30 cellular contexts compared by ENCODE assay signal in genomic region chr7:101113860-101114259, GRCh38. TPM values are rescaled to one million over a fixed set of nuclear protein-coding genes. Genes with fewer than 3 reads are reported as not detected.
DNase-seq lines count a peak whose midpoint lies in the region; ATAC-seq and TF ChIP-seq lines count a peak whose summit lies in the region.
"Had no signal": no experiment of that assay in that cellular context is flagged by ENCODE, and none has a peak within 500 bp of the region (broad histone marks: within the 10 kb centered on the region; RNA-seq: fewer than 3 reads in every experiment).

No MANE protein-coding gene starts in this region.

- peak overlapping the region; percentile 12 for H3K9ac ChIP-seq in HUES6 (ENCODE audit: low read length)

- H3K36me3 Mint-ChIP-seq in natural killer cell: no peaks in the 10 kb centered on the region
- H3K36me3 Mint-ChIP-seq: activated CD4-positive, alpha-beta memory T cell treated with anti-CD3 and anti-CD28 coated beads for 36 hours; activated naive CD4-positive, alpha-beta T cell treated with anti-CD3 and anti-CD28 coated beads, Interleukin-2, amount 50 U/mL, for 24 hours; immature natural killer cell; type B pancreatic cell had no signal

- H3K27ac ChIP-seq in HUES6 (ENCODE audit: low read depth, low read length) (no peak overlapping the region), RWPE1 (peak overlapping the region; percentile 58), epithelial cell of prostate (peak overlapping the region; percentile 40), thoracic aorta (peak overlapping the region; percentile 42 to 72)
- H3K27ac ChIP-seq: cardiac muscle cell, psoas muscle had no signal

- peaks cover 0 to 1% of the 10 kb centered on the region in 2 donors for H3K27me3 Mint-ChIP-seq in natural killer cell (ENCODE audit: low read depth in 2 of 2)
- H3K27me3 Mint-ChIP-seq: type B pancreatic cell had no signal

- CTCF ChIA-PET in RWPE1 (lab: Yijun Ruan, JAX): interaction anchor here (0.6 to 0.7 kb wide), 2 partner anchors 191 to 220 kb away, joined by 3 read pairs; no protein-coding TSS in a partner anchor

- no peaks in the 10 kb centered on the region for H3K9me3 Mint-ChIP-seq in natural killer cell
- H3K9me3 Mint-ChIP-seq: activated CD4-positive, alpha-beta memory T cell treated with anti-CD3 and anti-CD28 coated beads for 36 hours; activated naive CD4-positive, alpha-beta T cell treated with anti-CD3 and anti-CD28 coated beads, Interleukin-2, amount 50 U/mL, for 24 hours; activated T-helper 17 cell treated with anti-CD3 and anti-CD28 coated beads, Interleukin-2, amount 50 U/mL, for 72 hours; CD4-positive, alpha-beta T cell; dendritic cell treated with granulocyte-macrophage colony-stimulating factor and Interleukin-4, amounts not matched to agents 40 ng/mL and 50 ng/mL, for 4 days; endodermal cell; immature natural killer cell; T-helper 1 cell treated with Interleukin-12 subunit alpha and Interleukin-12 subunit beta and Interleukin-4 antibody, amounts not matched to agents 30 μg/mL and 1 μg/mL, for 36 hours; type B pancreatic cell had no signal

- H3K4me1 ChIP-seq in HUES6 (ENCODE audit: control insufficient read depth, insufficient read depth, low read length) (peaks cover 12% of the 10 kb centered on the region; the same call in 1 of the 2 replicates), thoracic aorta (ENCODE audit: control insufficient read depth in 1 of 2, low read depth in 2 of 2) (peaks cover 22 to 46% of the 10 kb centered on the region in 2 donors)
- H3K4me1 ChIP-seq: psoas muscle had no signal

- H3K4me3 Mint-ChIP-seq in natural killer cell: no peak overlapping the region
- H3K4me3 Mint-ChIP-seq: activated CD4-positive, alpha-beta memory T cell treated with anti-CD3 and anti-CD28 coated beads for 36 hours; activated naive CD4-positive, alpha-beta T cell treated with anti-CD3 and anti-CD28 coated beads, Interleukin-2, amount 50 U/mL, for 24 hours; activated T-helper 17 cell treated with anti-CD3 and anti-CD28 coated beads, Interleukin-2, amount 50 U/mL, for 72 hours; CD4-positive, alpha-beta T cell; dendritic cell treated with granulocyte-macrophage colony-stimulating factor and Interleukin-4, amounts not matched to agents 40 ng/mL and 50 ng/mL, for 4 days; endodermal cell; immature natural killer cell; T-helper 1 cell treated with Interleukin-12 subunit alpha and Interleukin-12 subunit beta and Interleukin-4 antibody, amounts not matched to agents 30 μg/mL and 1 μg/mL, for 36 hours; type B pancreatic cell had no signal

- no peaks in the 10 kb centered on the region for H3K36me3 ChIP-seq in HUES6 (ENCODE audit: control insufficient read depth, insufficient read depth, low read length)
- H3K36me3 ChIP-seq in thoracic aorta: no peaks in the 10 kb centered on the region
- H3K36me3 ChIP-seq: cardiac muscle cell had no signal

- H3K9me3 ChIP-seq in HUES6 (ENCODE audit: control insufficient read depth, insufficient read depth, low read depth, low read length) (no peaks in the 10 kb centered on the region), thoracic aorta (no peaks in the 10 kb centered on the region)
- H3K9me3 ChIP-seq: psoas muscle had no signal

- no peak for DNase-seq in RWPE1 (ENCODE audit: low spot score)
- DNase-seq in epithelial cell of prostate (ENCODE audit: low read depth, low spot score): no peak
- DNase-seq in thoracic aorta (ENCODE audit: low spot score): no peak
- DNase-seq in natural killer cell: no peak
- no peak for DNase-seq in dedifferentiated amniotic fluid mesenchymal stem cell (ENCODE audit: extremely low spot score)
- DNase-seq: activated CD4-positive, alpha-beta memory T cell treated with anti-CD3 and anti-CD28 coated beads for 36 hours; activated CD4-positive, CD25-positive, alpha-beta regulatory T cell treated with anti-CD3 and anti-CD28 coated beads, Interleukin-2, amount 50 U/mL, for 72 hours; activated CD8-positive, alpha-beta memory T cell treated with anti-CD3 and anti-CD28 coated beads, Interleukin-2, amount 50 U/mL, for 4 hours; CD4-positive, alpha-beta T cell; endodermal cell; hypothalamus; immature natural killer cell; NCI-H1105; NCI-H2029; NCI-H526; psoas muscle; stimulated activated CD4-positive, alpha-beta T cell treated with anti-CD3 and anti-CD28 coated beads, Interleukin-1b, Interleukin-23, amount 100 ng/mL, for 48 hours had no signal

- H3K27me3 ChIP-seq in HUES6 (ENCODE audit: control insufficient read depth, insufficient read depth, low read length) (no peaks in the 10 kb centered on the region), thoracic aorta (replicated peaks; ENCODE audit: insufficient read depth) (no peaks in the 10 kb centered on the region)
- H3K27me3 ChIP-seq: cardiac muscle cell had no signal

- no peak overlapping the region for H3K27ac Mint-ChIP-seq in natural killer cell
- H3K27ac Mint-ChIP-seq: activated CD4-positive, alpha-beta memory T cell treated with anti-CD3 and anti-CD28 coated beads for 36 hours; activated naive CD4-positive, alpha-beta T cell treated with anti-CD3 and anti-CD28 coated beads, Interleukin-2, amount 50 U/mL, for 24 hours; activated T-helper 17 cell treated with anti-CD3 and anti-CD28 coated beads, Interleukin-2, amount 50 U/mL, for 72 hours; CD4-positive, alpha-beta T cell; dendritic cell treated with granulocyte-macrophage colony-stimulating factor and Interleukin-4, amounts not matched to agents 40 ng/mL and 50 ng/mL, for 4 days; endodermal cell; immature natural killer cell; T-helper 1 cell treated with Interleukin-12 subunit alpha and Interleukin-12 subunit beta and Interleukin-4 antibody, amounts not matched to agents 30 μg/mL and 1 μg/mL, for 36 hours; type B pancreatic cell had no signal

- no peak for ATAC-seq in thoracic aorta (ENCODE audit: insufficient number of reproducible peaks, low FRiP score, low read depth)
- no peak for ATAC-seq in HG03159 (IDR thresholded peaks at IDR 0.05; ENCODE audit: unreplicated experiment)
- ATAC-seq in natural killer cell: no peak
- ATAC-seq: activated T-helper 17 cell treated with anti-CD3 and anti-CD28 coated beads, Interleukin-2, amount 50 U/mL, for 72 hours; HCT116; left lobe of liver; psoas muscle had no signal

- H3K4me3 ChIP-seq in HUES6 (ENCODE audit: low read depth, low read length) (no peak overlapping the region), thoracic aorta (no peak overlapping the region)
- H3K4me3 ChIP-seq: cardiac muscle cell, psoas muscle, skin epidermis had no signal

- TF ChIP-seq CTCF in RWPE1 (conservative IDR thresholded peaks at IDR 0.05; ENCODE audit: low read depth) (no peak), thoracic aorta (IDR thresholded peaks at IDR 0.05) (no peak), natural killer cell (IDR thresholded peaks at IDR 0.05) (no peak)

- intact Hi-C loops in natural killer cell (cut with micrococcal nuclease): no loop called here

- H3K4me1 Mint-ChIP-seq in natural killer cell: no peaks in the 10 kb centered on the region
- H3K4me1 Mint-ChIP-seq: activated naive CD4-positive, alpha-beta T cell treated with anti-CD3 and anti-CD28 coated beads, Interleukin-2, amount 50 U/mL, for 24 hours; activated T-helper 17 cell treated with anti-CD3 and anti-CD28 coated beads, Interleukin-2, amount 50 U/mL, for 72 hours; endodermal cell; immature natural killer cell had no signal

- POLR2A ChIA-PET in RWPE1 (lab: Yijun Ruan, JAX; ENCODE audit: low non-redundant PET): no interaction called here

RNA-seq across cellular contexts. Expression of gene SERPINE1, which starts 13.0 kb away (rescaled TPM):
- total RNA-seq in thoracic aorta: 1,000 to 10,000 TPM in 1 of 2 donors, 100 to 1,000 TPM in 1; 542 to 1,009 TPM
- 1 to 10 TPM in 2 of 3 donors, under 1 TPM in 1; 0.48 to 5.5 (median 1.1) TPM for total RNA-seq in natural killer cell
- total RNA-seq: SK-MEL-5 had no signal

RNA-seq across cellular contexts. Expression of gene TRIM56, which starts 28.6 kb away (rescaled TPM):
- total RNA-seq in thoracic aorta (10 to 100 TPM; 32.1 to 44.5 TPM), natural killer cell (10 to 100 TPM; 53.6 to 75.8 (median 63.9) TPM)

RNA-seq across cellular contexts. Expression of gene AP1S1, which starts 40.4 kb away (rescaled TPM):
- total RNA-seq in thoracic aorta (10 to 100 TPM; 11.9 to 33.0 TPM), natural killer cell (1 to 10 TPM; 4.3 to 7.0 (median 5.0) TPM)

RNA-seq across cellular contexts. Expression of gene VGF, which starts 51.5 kb away (rescaled TPM):
- not detected for total RNA-seq in thoracic aorta
- total RNA-seq in natural killer cell: not detected
- total RNA-seq: activated CD4-positive, alpha-beta memory T cell treated with anti-CD3 and anti-CD28 coated beads for 36 hours; CD4-positive, alpha-beta T cell; left lobe of liver; myocyte had no signal

Comparison
In these comparisons a context has a peak if more than half of its experiments do, and no peak if none do; other contexts are left out.
1. RNA of gene SERPINE1, which starts 13.0 kb away (total RNA-seq): 542 to 1,009 TPM in thoracic aorta; 0.48 to 5.5 TPM in natural killer cell; every median in the first group is over 10 times any median in the second.